1 cellular context compared by ENCODE assay signal in genomic region chr11:47454251-47454650, GRCh38.
TF ChIP-seq lines count a peak whose summit lies in the region.
"Not testable (repeated sequence)": the region's sequence is repeated elsewhere in the genome, so short reads cannot be mapped to it uniquely, and the experiment has no call there.

No MANE protein-coding gene starts in this region.

TF ChIP-seq in HepG2, 621 proteins besides CTCF, POLR2A, EP300 and RAD21 (continues in another document):
- peak; percentile 76 for TF ChIP-seq ZMYM3 (CRISPR knock-in tag; IDR thresholded peaks at IDR 0.05)
- TF ChIP-seq ZNF816 (CRISPR knock-in tag; IDR thresholded peaks at IDR 0.05; ENCODE audit: borderline replicate concordance), result 0 out of 2 replicates have a peak, but pooled peaks have one; percentile 46
- TF ChIP-seq SAP130 (CRISPR knock-in tag; IDR thresholded peaks at IDR 0.05; ENCODE audit: low read depth), result peak; percentile 58
- TF ChIP-seq ZMYM4 (CRISPR knock-in tag; IDR thresholded peaks at IDR 0.05), result 0 out of 2 replicates have a peak, but pooled peaks have one; percentile 21
- not testable (repeated sequence) for TF ChIP-seq NR2F6 (IDR thresholded peaks at IDR 0.05); GABPA (IDR thresholded peaks at IDR 0.05; ENCODE audit: low read depth, low read length); SOX13 (IDR thresholded peaks at IDR 0.05)
- TF ChIP-seq NR2F6 (CRISPR knock-in tag; IDR thresholded peaks at IDR 0.05), result 0 out of 2 replicates have a peak, but pooled peaks have one; percentile 11
- TF ChIP-seq FOSL2 (CRISPR knock-in tag; IDR thresholded peaks at IDR 0.05), result 0 out of 2 replicates have a peak, but pooled peaks have one; percentile 5
- TF ChIP-seq HDAC2 (CRISPR knock-in tag; IDR thresholded peaks at IDR 0.05), result 0 out of 2 replicates have a peak, but pooled peaks have one; percentile 20
- peak; percentile 44; the same call in 1 of the 2 replicates for TF ChIP-seq GABPA (CRISPR knock-in tag; IDR thresholded peaks at IDR 0.05; ENCODE audit: low read depth)
- peak; percentile 28; the same call in 1 of the 2 replicates for TF ChIP-seq UBTF (CRISPR knock-in tag; IDR thresholded peaks at IDR 0.05)
- peak; percentile 46; the same call in 1 of the 2 replicates for TF ChIP-seq FOXA3 (CRISPR knock-in tag; IDR thresholded peaks at IDR 0.05)
- TF ChIP-seq PAXIP1 (CRISPR knock-in tag; conservative IDR thresholded peaks at IDR 0.05), result 0 out of 2 replicates have a peak, but pooled peaks have one; percentile 19
- peak; percentile 44; the same call in 1 of the 2 replicates for TF ChIP-seq ZNF280D (CRISPR knock-in tag; IDR thresholded peaks at IDR 0.05)
- 0 out of 2 replicates have a peak, but pooled peaks have one; percentile 15 for TF ChIP-seq THRA (CRISPR knock-in tag; IDR thresholded peaks at IDR 0.05; ENCODE audit: borderline replicate concordance)
- peak; percentile 21; the same call in 1 of the 2 replicates for TF ChIP-seq ATF2 (CRISPR knock-in tag; IDR thresholded peaks at IDR 0.05)
- TF ChIP-seq ERF (CRISPR knock-in tag; IDR thresholded peaks at IDR 0.05), result peak; percentile 68; the same call in 1 of the 2 replicates
- peak; percentile 65; the same call in 1 of the 2 replicates for TF ChIP-seq HNF1B (CRISPR knock-in tag; IDR thresholded peaks at IDR 0.05)
- TF ChIP-seq IRF2 (CRISPR knock-in tag; IDR thresholded peaks at IDR 0.05), result 0 out of 2 replicates have a peak, but pooled peaks have one; percentile 38
- TF ChIP-seq ETV5 (CRISPR knock-in tag; IDR thresholded peaks at IDR 0.05; ENCODE audit: borderline replicate concordance), result peak; percentile 27; the same call in 1 of the 2 replicates
- TF ChIP-seq CEBPB (IDR thresholded peaks at IDR 0.05; ENCODE audit: borderline replicate concordance, low read depth, low read length), result peak; percentile 51; the same call in 1 of the 2 replicates
- peak; percentile 90 for TF ChIP-seq STAG1 (CRISPR knock-in tag; IDR thresholded peaks at IDR 0.05)
- peak; percentile 88 for TF ChIP-seq SMC3 (IDR thresholded peaks at IDR 0.05; ENCODE audit: low read length)
- TF ChIP-seq ZNF501 (CRISPR knock-in tag; IDR thresholded peaks at IDR 0.05), result peak; percentile 25; the same call in 1 of the 2 replicates
- TF ChIP-seq ZNF772 (CRISPR knock-in tag; IDR thresholded peaks at IDR 0.05), result 0 out of 2 replicates have a peak, but pooled peaks have one; percentile 15
- 0 out of 2 replicates have a peak, but pooled peaks have one; percentile 19 for TF ChIP-seq BHLHE40 (IDR thresholded peaks at IDR 0.05; ENCODE audit: low read length)
- TF ChIP-seq ARNTL (CRISPR knock-in tag; IDR thresholded peaks at IDR 0.05), result 0 out of 2 replicates have a peak, but pooled peaks have one; percentile 22
- peak; percentile 17; the same call in 1 of the 2 replicates for TF ChIP-seq ARID5B (CRISPR knock-in tag; IDR thresholded peaks at IDR 0.05)
- TF ChIP-seq SOX13 (CRISPR knock-in tag; conservative IDR thresholded peaks at IDR 0.05 in 1 of 2, IDR thresholded peaks at IDR 0.05 in 1 of 2), result peak in 1 of 2 experiments; percentile 22; a peak in 1 of 4 replicates
- TF ChIP-seq IKZF5 (CRISPR knock-in tag; IDR thresholded peaks at IDR 0.05), result peak; percentile 78; the same call in 1 of the 2 replicates
- 0 out of 2 replicates have a peak, but pooled peaks have one; percentile 40 for TF ChIP-seq TFE3 (CRISPR knock-in tag; IDR thresholded peaks at IDR 0.05)
- TF ChIP-seq ADNP (CRISPR knock-in tag; IDR thresholded peaks at IDR 0.05), result peak; percentile 65; the same call in 1 of the 2 replicates
